ENCODE assay signal across 8 cellular contexts in genomic region chr19:10193666-10194499, GRCh38. TPM values are rescaled to one million over a fixed set of nuclear protein-coding genes. Genes with fewer than 3 reads are reported as not detected.
DNase-seq lines count a peak whose midpoint lies in the region; ATAC-seq and TF ChIP-seq lines count a peak whose summit lies in the region.

No MANE protein-coding gene starts in this region.

- H3F3A ChIP-seq in SK-N-SH (replicated peaks; ENCODE audit: insufficient read depth) = peaks cover 17% of the 10 kb centered on the region

- peak overlapping the region; percentile 88 for H3K27ac Mint-ChIP-seq in memory B cell

- 4% methylated on average over 9 of the region's 32 CpGs for WGBS in SK-N-SH (ENCODE audit: low lambda C conversion rate)

- ATAC-seq in GM18511 (IDR thresholded peaks at IDR 0.05; ENCODE audit: unreplicated experiment) (peak; percentile 35), HG03159 (IDR thresholded peaks at IDR 0.05; ENCODE audit: unreplicated experiment) (peak; percentile 23), memory B cell (ENCODE audit: low read depth) (no peak)

- no peak for DNase-seq in SK-N-SH
- peak in 1 of 10 donors; percentile 11 for DNase-seq in dorsolateral prefrontal cortex
- DNase-seq in memory B cell (ENCODE audit: low spot score in 2 of 2) = no peak
- DNase-seq in SIG-M5 treated with dmso at 0.1 percent for 504 hours (lab: John Stamatoyannopoulos, UW; ENCODE audit: unreplicated experiment) = no peak

- peak overlapping the region; percentile 91 for H3K4me2 ChIP-seq in SK-N-SH

- no peaks in the 10 kb centered on the region for H3K9me2 ChIP-seq in SK-N-SH

- H3K4me3 ChIP-seq in ACC112 (ENCODE audit: low read depth, low read length) (peak overlapping the region; percentile 99), SK-N-SH (ENCODE audit: low read depth in 2 of 2, low read length in 1 of 2) (peak overlapping the region; percentile 61 to 82), dorsolateral prefrontal cortex (peak overlapping the region; percentile 64 to 96 (median 88)), subcutaneous abdominal adipose tissue (ENCODE audit: low read depth in 1 of 5, low read length in 5 of 5) (peak overlapping the region; percentile 76 to 95 (median 88))

- intact Hi-C loops in dorsolateral prefrontal cortex (cut with DNase I) = loop anchor here (2.0 to 5.0 kb wide), 3 partner anchors 33 to 87 kb away; partner anchors contain the start of gene PPAN (in 1 of the 2)

- CTCF ChIA-PET in SK-N-SH (lab: Yijun Ruan, JAX) = interaction anchor here (0.7 to 1.9 kb wide), 6 partner anchors 34 to 65 kb away, joined by 3 to 13 read pairs (median 4); partner anchors contain the start of gene S1PR2

- peaks cover 20% of the 10 kb centered on the region for H3K4me1 ChIP-seq in ACC112 (ENCODE audit: control insufficient read depth, insufficient read depth, low read length, unreplicated experiment)
- H3K4me1 ChIP-seq in SK-N-SH (ENCODE audit: control insufficient read depth in 1 of 2, insufficient read depth in 2 of 2, low read depth in 1 of 2, low read length in 1 of 2) = peaks cover 7 to 15% of the 10 kb centered on the region in 2 experiments; a peak in 2 of 4 replicates
- H3K4me1 ChIP-seq in subcutaneous abdominal adipose tissue (ENCODE audit: control insufficient read depth in 5 of 5, insufficient read depth in 5 of 5, low read length in 5 of 5) = peaks cover 4 to 27% (median 19%) of the 10 kb centered on the region in 5 donors

- H2AFZ ChIP-seq in ACC112 (ENCODE audit: low read length, unreplicated experiment) (peak overlapping the region; percentile 91), SK-N-SH (ENCODE audit: low read depth) (peak overlapping the region; percentile 64; the same call in 1 of the 2 replicates)

- TF ChIP-seq RAD21 in SK-N-SH (IDR thresholded peaks at IDR 0.05; ENCODE audit: low read length) = no peak

- H3K36me3 Mint-ChIP-seq in memory B cell = peaks cover 2% of the 10 kb centered on the region

- H3K9me3 Mint-ChIP-seq in memory B cell = no peaks in the 10 kb centered on the region

- no peaks in the 10 kb centered on the region for H3K27me3 Mint-ChIP-seq in memory B cell

- H3K9ac ChIP-seq in SK-N-SH = peak overlapping the region; percentile 84
- peak overlapping the region; percentile 65 to 85 (median 76) for H3K9ac ChIP-seq in subcutaneous abdominal adipose tissue (ENCODE audit: low read length in 5 of 5)

- H3K4me1 Mint-ChIP-seq in memory B cell = peaks cover 28% of the 10 kb centered on the region

- TF ChIP-seq EP300 in SK-N-SH (IDR thresholded peaks at IDR 0.05; ENCODE audit: borderline replicate concordance in 1 of 2, low read depth in 1 of 2, low read length in 1 of 2) = no peak

- POLR2A ChIA-PET in SK-N-SH (lab: Yijun Ruan, JAX) = interaction anchor here (0.7 to 1.7 kb wide), 6 partner anchors 36 to 98 kb away, joined by 3 to 5 read pairs (median 3); no protein-coding TSS in a partner anchor

- no peak for TF ChIP-seq CTCF in SK-N-SH (IDR thresholded peaks at IDR 0.05)
- TF ChIP-seq CTCF in dorsolateral prefrontal cortex (IDR thresholded peaks at IDR 0.05 in 54 of 56, conservative IDR thresholded peaks at IDR 0.05 in 2 of 56; ENCODE audit: low read depth in 1 of 56, partially characterized antibody in 56 of 56) = no peak

- H3K9me3 ChIP-seq in SK-N-SH (no peaks in the 10 kb centered on the region), subcutaneous abdominal adipose tissue (ENCODE audit: control insufficient read depth in 5 of 5, low read length in 5 of 5) (no peaks in the 10 kb centered on the region)

- H3K27ac ChIP-seq in ACC112 (ENCODE audit: low read depth, low read length) (peak overlapping the region; percentile 94), SK-N-SH (ENCODE audit: low read depth in 2 of 2, low read length in 1 of 2) (peak overlapping the region; percentile 71 to 80), dorsolateral prefrontal cortex (peak overlapping the region in 57 of 59 donors; percentile 66 to 98 (median 92)), subcutaneous abdominal adipose tissue (ENCODE audit: low read depth, low read length) (peak overlapping the region; percentile 86)

- H4K20me1 ChIP-seq in SK-N-SH (ENCODE audit: insufficient read depth) = peaks cover 36% of the 10 kb centered on the region; the same call in 1 of the 2 replicates

- peak overlapping the region; percentile 95 for H3K4me3 Mint-ChIP-seq in memory B cell

- H3K27me3 ChIP-seq in ACC112 (ENCODE audit: insufficient read depth, low read length) (no peaks in the 10 kb centered on the region), SK-N-SH (ENCODE audit: insufficient read depth) (no peaks in the 10 kb centered on the region), dorsolateral prefrontal cortex (no peaks in the 10 kb centered on the region), subcutaneous abdominal adipose tissue (ENCODE audit: control insufficient read depth in 5 of 5, insufficient read depth in 4 of 5, low read length in 5 of 5) (no peaks in the 10 kb centered on the region)

- H3K36me3 ChIP-seq in ACC112 (ENCODE audit: insufficient read depth, low read length) (no peaks in the 10 kb centered on the region), SK-N-SH (replicated peaks in 1 of 2; ENCODE audit: control insufficient read depth in 1 of 2, insufficient read depth in 2 of 2, low read length in 1 of 2) (peaks cover 0 to 13% of the 10 kb centered on the region in 2 experiments), subcutaneous abdominal adipose tissue (ENCODE audit: control insufficient read depth in 5 of 5, insufficient read depth in 5 of 5, low read length in 5 of 5) (peaks cover 0 to 6% (median 0%) of the 10 kb centered on the region in 5 donors)

- H3K79me2 ChIP-seq in ACC112 (ENCODE audit: control insufficient read depth, insufficient read depth, low read length, unreplicated experiment) = peaks cover 50% of the 10 kb centered on the region
- peaks cover 56% of the 10 kb centered on the region for H3K79me2 ChIP-seq in SK-N-SH (ENCODE audit: insufficient read depth)

TF ChIP-seq in SK-N-SH, 30 proteins besides CTCF, POLR2A, EP300 and RAD21 (continues in another document):
- peak; percentile 5; the same call in 1 of the 2 replicates for TF ChIP-seq MAX (IDR thresholded peaks at IDR 0.05; ENCODE audit: low read depth)
- TF ChIP-seq TCF12 (IDR thresholded peaks at IDR 0.05) = no peak
- no peak for TF ChIP-seq GATA2 (CRISPR knock-in tag; IDR thresholded peaks at IDR 0.05)
- no peak for TF ChIP-seq PBX3 (IDR thresholded peaks at IDR 0.05)
- no peak for TF ChIP-seq USF1 (IDR thresholded peaks at IDR 0.05; ENCODE audit: borderline replicate concordance, low read depth)
- TF ChIP-seq YY1 (IDR thresholded peaks at IDR 0.05; ENCODE audit: low read depth) = 0 out of 2 replicates have a peak, but pooled peaks have one; percentile 13
- 0 out of 2 replicates have a peak, but pooled peaks have one; percentile 9 for TF ChIP-seq SIN3A (IDR thresholded peaks at IDR 0.05; ENCODE audit: borderline replicate concordance, low read depth, low read length)
- TF ChIP-seq GABPA (IDR thresholded peaks at IDR 0.05; ENCODE audit: low read depth) = peak; percentile 79; the same call in 1 of the 2 replicates
- TF ChIP-seq RXRA (IDR thresholded peaks at IDR 0.05; ENCODE audit: borderline replicate concordance, low read depth) = no peak
- TF ChIP-seq TAF1 (IDR thresholded peaks at IDR 0.05; ENCODE audit: borderline replicate concordance, low read depth, low read length) = 0 out of 2 replicates have a peak, but pooled peaks have one; percentile 2
- TF ChIP-seq MXI1 (IDR thresholded peaks at IDR 0.05; ENCODE audit: low read depth, low read length) = no peak; the same call in 1 of the 2 replicates
- no peak for TF ChIP-seq ELF1 (IDR thresholded peaks at IDR 0.05)
- no peak for TF ChIP-seq JUND (IDR thresholded peaks at IDR 0.05)
- no peak for TF ChIP-seq CHD2 (IDR thresholded peaks at IDR 0.05; ENCODE audit: low read length, partially characterized antibody)
- TF ChIP-seq NRF1 (IDR thresholded peaks at IDR 0.05; ENCODE audit: low read depth, low read length) = no peak

RNA-seq across cellular contexts. Expression of gene DNMT1, which starts 0.9 kb away (rescaled TPM):
- polyA plus RNA-seq in SK-N-SH (2012; rRNA removed) = 46.1 and 58.3 TPM in 2 replicates
- 33.8 and 37.3 TPM in 2 replicates for polyA plus RNA-seq in SK-N-SH (2012; cell fraction: cytosol; rRNA removed)
- polyA plus RNA-seq in SK-N-SH (2012; cell fraction: nucleus; rRNA removed) = 151 and 170 TPM in 2 replicates
- total RNA-seq in dorsolateral prefrontal cortex = 100 to 1,000 TPM in 1 of 120 experiments, 10 to 100 TPM in 119; 44.4 to 105 (median 67.2) TPM

RNA-seq across cellular contexts. Expression of gene S1PR2, which starts 37.2 kb away (rescaled TPM):
- 3.6 and 3.8 TPM in 2 replicates for polyA plus RNA-seq in SK-N-SH (2012; rRNA removed)
- polyA plus RNA-seq in SK-N-SH (2012; cell fraction: cytosol; rRNA removed) = 2.1 and 2.5 TPM in 2 replicates
- polyA plus RNA-seq in SK-N-SH (2012; cell fraction: nucleus; rRNA removed) = 3.3 and 4.4 TPM in 2 replicates
- 1 to 10 TPM; 1.1 to 4.4 (median 2.1) TPM for total RNA-seq in dorsolateral prefrontal cortex

RNA-seq across cellular contexts. Expression of gene MRPL4, which starts 58.1 kb away (rescaled TPM):
- 76.0 and 110 TPM in 2 replicates for polyA plus RNA-seq in SK-N-SH (2012; rRNA removed)
- 47.1 and 75.1 TPM in 2 replicates for polyA plus RNA-seq in SK-N-SH (2012; cell fraction: cytosol; rRNA removed)
- 101 and 137 TPM in 2 replicates for polyA plus RNA-seq in SK-N-SH (2012; cell fraction: nucleus; rRNA removed)
- total RNA-seq in dorsolateral prefrontal cortex = 10 to 100 TPM; 35.7 to 68.1 (median 53.5) TPM
